ENCODE assay signal across 12 cellular contexts in genomic region chr16:27226476-27226875, GRCh38. TPM values are rescaled to one million over a fixed set of nuclear protein-coding genes. Genes with fewer than 3 reads are reported as not detected.
DNase-seq lines count a peak whose midpoint lies in the region; ATAC-seq and TF ChIP-seq lines count a peak whose summit lies in the region.
"Had no signal": no experiment of that assay in that cellular context is flagged by ENCODE, and none has a peak within 500 bp of the region (broad histone marks: within the 10 kb centered on the region; RNA-seq: fewer than 3 reads in every experiment).

No MANE protein-coding gene starts in this region.

- H4K20me1 ChIP-seq in osteoblast (ENCODE audit: insufficient read depth, low read length): no peaks in the 10 kb centered on the region

- CTCF ChIA-PET in MCF 10A (lab: Yijun Ruan, JAX): interaction anchor here (0.7 to 6.6 kb wide), 4 partner anchors 9 to 141 kb away, joined by 3 to 58 read pairs (median 22); no protein-coding TSS in a partner anchor

- DNase-seq in NCI-H2081 (lab: John Stamatoyannopoulos, UW): peak; percentile 34 to 63
- DNase-seq in NCI-H2081 treated with DMSO at 0.1 percent for 48 hours (lab: John Stamatoyannopoulos, UW): no peak
- DNase-seq in NCI-H345 (lab: John Stamatoyannopoulos, UW): peak; percentile 78
- DNase-seq in MCF 10A (ENCODE audit: unreplicated experiment): peak; percentile 50
- peak; percentile 69 for DNase-seq in osteoblast (ENCODE audit: insufficient read length, low spot score, missing footprints)
- no peak for DNase-seq in NCI-H1048 (lab: John Stamatoyannopoulos, UW)
- DNase-seq in osteocyte (ENCODE audit: extremely low spot score, unreplicated experiment): no peak
- DNase-seq: NCI-H187 treated with DMSO at 0.1 percent for 48 hours, SJCRH30 had no signal

- no peaks in the 10 kb centered on the region for H3K9me3 ChIP-seq in osteoblast (ENCODE audit: low read depth, low read length)
- H3K9me3 ChIP-seq: left lung, psoas muscle, SJCRH30 had no signal

- no peak for ATAC-seq in HG02759 (IDR thresholded peaks at IDR 0.05; ENCODE audit: unreplicated experiment)
- ATAC-seq: left lung, psoas muscle had no signal

- H3K36me3 ChIP-seq in osteoblast (ENCODE audit: insufficient read depth, low read length): peaks cover 12% of the 10 kb centered on the region
- H3K36me3 ChIP-seq: SJCRH30 had no signal

- intact Hi-C loops in MCF 10A (cut with micrococcal nuclease): no loop called here

- no peak overlapping the region for H3K4me2 ChIP-seq in osteoblast (ENCODE audit: insufficient read depth, low read length)

- H3K27me3 Mint-ChIP-seq in MCF 10A (ENCODE audit: insufficient read depth, unreplicated experiment): no peaks in the 10 kb centered on the region
- no peaks in the 10 kb centered on the region for H3K27me3 Mint-ChIP-seq in osteocyte (ENCODE audit: unreplicated experiment)

- no peak for TF ChIP-seq CTCF in MCF 10A (IDR thresholded peaks at IDR 0.05; ENCODE audit: unreplicated experiment)
- no peak for TF ChIP-seq CTCF in osteoblast (IDR thresholded peaks at IDR 0.05; ENCODE audit: extremely low read depth, low read depth, low read length)
- TF ChIP-seq CTCF in osteocyte (IDR thresholded peaks at IDR 0.05): no peak

- POLR2A ChIA-PET in MCF 10A (lab: Yijun Ruan, JAX): interaction anchor here (0.6 kb wide), 1 partner anchor 42 kb away, joined by 3 read pairs; the partner anchor contains the start of gene NSMCE1

- H3K4me3 Mint-ChIP-seq in MCF 10A (ENCODE audit: unreplicated experiment): no peak overlapping the region
- no peak overlapping the region for H3K4me3 Mint-ChIP-seq in osteocyte (ENCODE audit: unreplicated experiment)

- H2AFZ ChIP-seq in osteoblast (ENCODE audit: low read length): no peak overlapping the region

- H3K4me3 ChIP-seq in osteoblast (ENCODE audit: insufficient read depth, low read length): no peak overlapping the region
- H3K4me3 ChIP-seq: left lung, psoas muscle, SJCRH30 had no signal

- H3K27ac ChIP-seq in osteoblast (ENCODE audit: low read depth, low read length): no peak overlapping the region
- H3K27ac ChIP-seq: left lung, psoas muscle, SJCRH30 had no signal

- H3K9me3 Mint-ChIP-seq in MCF 10A (ENCODE audit: unreplicated experiment) (no peaks in the 10 kb centered on the region), osteocyte (ENCODE audit: unreplicated experiment) (no peaks in the 10 kb centered on the region)

- H3K4me1 ChIP-seq in osteoblast (ENCODE audit: insufficient read depth, low read length): peaks cover 2% of the 10 kb centered on the region

- H3K4me1 Mint-ChIP-seq in MCF 10A (ENCODE audit: insufficient read depth, unreplicated experiment) (no peaks in the 10 kb centered on the region), osteocyte (ENCODE audit: unreplicated experiment) (peaks cover 15% of the 10 kb centered on the region)

- BruUV-seq in MCF 10A (replicated peaks; lab: Mats Ljungman, UMichigan): no TSS peak

- H3K79me2 ChIP-seq in osteoblast (ENCODE audit: insufficient read depth, low read length): no peaks in the 10 kb centered on the region

- no peaks in the 10 kb centered on the region for H3K27me3 ChIP-seq in osteoblast (ENCODE audit: insufficient read depth, low read length)
- H3K27me3 ChIP-seq: left lung, SJCRH30 had no signal

- H3K36me3 Mint-ChIP-seq in MCF 10A (ENCODE audit: insufficient read depth, unreplicated experiment): peaks cover 31% of the 10 kb centered on the region
- no peaks in the 10 kb centered on the region for H3K36me3 Mint-ChIP-seq in osteocyte (ENCODE audit: unreplicated experiment)

- no peak overlapping the region for H3K27ac Mint-ChIP-seq in MCF 10A (ENCODE audit: low read depth, unreplicated experiment)
- H3K27ac Mint-ChIP-seq in osteocyte (ENCODE audit: unreplicated experiment): no peak overlapping the region

RNA-seq across cellular contexts. Expression of gene KDM8, which starts 23.1 kb away (rescaled TPM):
- total RNA-seq in MCF 10A (2022) (3.7 and 4.1 TPM in 2 replicates), osteoblast (2.9 and 6.2 TPM in 2 replicates), osteocyte (8.3 and 10.3 TPM in 2 replicates)

RNA-seq across cellular contexts. Expression of gene NSMCE1, which starts 42.1 kb away (rescaled TPM):
- 106 and 119 TPM in 2 replicates for total RNA-seq in MCF 10A (2022)
- total RNA-seq in osteoblast: 57.9 and 71.3 TPM in 2 replicates
- total RNA-seq in osteocyte: 26.4 and 28.3 TPM in 2 replicates

Comparison
In these comparisons a context has a peak if more than half of its experiments do, and no peak if none do; other contexts are left out.
1. DNase-seq: peak in NCI-H2081 (2 of 2), NCI-H345 (single experiment), MCF 10A (single experiment) and osteoblast (single experiment); none in NCI-H2081 treated with DMSO at 0.1 percent for 48 hours (single experiment), NCI-H1048 (single experiment) and osteocyte (single experiment).